In genomic region chr6:42615518-42615917, GRCh38 we compare ENCODE assay signal across 30 cellular contexts.
"Had no signal": no experiment of that assay in that cellular context is flagged by ENCODE, and none has a peak within 500 bp of the region (broad histone marks: within the 10 kb centered on the region; RNA-seq: fewer than 3 reads in every experiment).

No MANE protein-coding gene starts in this region.

- H3K9me3 ChIP-seq: MG63 had no signal

- FAIRE-seq: bronchial epithelial cell had no signal

- H3K4me3 ChIP-seq: MG63 had no signal

- DNase-seq: activated CD4-positive, alpha-beta memory T cell treated with anti-CD3 and anti-CD28 coated beads, Interleukin-2, amount 10 ng/mL, durations not matched to agents 7 days and 5 days; activated CD4-positive, alpha-beta T cell treated with anti-CD3 and anti-CD28 coated beads for 1 hour; activated CD4-positive, alpha-beta T cell treated with anti-CD3 and anti-CD28 coated beads for 48 hours; activated CD4-positive, CD25-positive, alpha-beta regulatory T cell; activated CD8-positive, alpha-beta memory T cell treated with anti-CD3 and anti-CD28 coated beads for 24 hours; activated CD8-positive, alpha-beta memory T cell treated with anti-CD3 and anti-CD28 coated beads, Interleukin-2, amount 10 ng/mL, durations not matched to agents 7 days and 5 days; activated CD8-positive, alpha-beta memory T cell treated with anti-CD3 and anti-CD28 coated beads, Interleukin-2, amount 50 U/mL, for 48 hours; activated gamma-delta T cell; activated naive CD4-positive, alpha-beta T cell treated with Interleukin-2 at 50 U/mL for 16 hours; activated naive CD8-positive, alpha-beta T cell treated with anti-CD3 and anti-CD28 coated beads, Interleukin-2, amount 50 U/mL, for 24 hours; anterior cingulate cortex; caudate nucleus; cerebellar nuclear complex; Karpas-422; MG63; NCI-H1048; NCI-H1436 treated with DMSO at 0.1 percent for 48 hours; NCI-H1694 treated with DMSO at 0.1 percent for 48 hours; NCI-H2029; NCI-H345; NCI-H524 treated with DMSO at 0.1 percent for 48 hours; RPMI8226; SIG-M5; T-cell; T-helper 9 cell had no signal

- H3K27ac ChIP-seq: VCaP had no signal

- ATAC-seq: activated CD8-positive, alpha-beta memory T cell treated with anti-CD3 and anti-CD28 coated beads, Interleukin-2, amount 10 ng/mL, durations not matched to agents 7 days and 5 days; activated naive CD8-positive, alpha-beta T cell treated with anti-CD3 and anti-CD28 coated beads, Interleukin-2, amount 50 U/mL, for 24 hours; Panc1; Right ventricle myocardium inferior; SK-N-SH treated with all-trans-retinoic acid at 6 μM for 48 hours; T-cell had no signal

- H3K27me3 ChIP-seq: MG63 had no signal
